Comparison of ENCODE assay signal across 1 cellular context in the genomic region with DNA sequence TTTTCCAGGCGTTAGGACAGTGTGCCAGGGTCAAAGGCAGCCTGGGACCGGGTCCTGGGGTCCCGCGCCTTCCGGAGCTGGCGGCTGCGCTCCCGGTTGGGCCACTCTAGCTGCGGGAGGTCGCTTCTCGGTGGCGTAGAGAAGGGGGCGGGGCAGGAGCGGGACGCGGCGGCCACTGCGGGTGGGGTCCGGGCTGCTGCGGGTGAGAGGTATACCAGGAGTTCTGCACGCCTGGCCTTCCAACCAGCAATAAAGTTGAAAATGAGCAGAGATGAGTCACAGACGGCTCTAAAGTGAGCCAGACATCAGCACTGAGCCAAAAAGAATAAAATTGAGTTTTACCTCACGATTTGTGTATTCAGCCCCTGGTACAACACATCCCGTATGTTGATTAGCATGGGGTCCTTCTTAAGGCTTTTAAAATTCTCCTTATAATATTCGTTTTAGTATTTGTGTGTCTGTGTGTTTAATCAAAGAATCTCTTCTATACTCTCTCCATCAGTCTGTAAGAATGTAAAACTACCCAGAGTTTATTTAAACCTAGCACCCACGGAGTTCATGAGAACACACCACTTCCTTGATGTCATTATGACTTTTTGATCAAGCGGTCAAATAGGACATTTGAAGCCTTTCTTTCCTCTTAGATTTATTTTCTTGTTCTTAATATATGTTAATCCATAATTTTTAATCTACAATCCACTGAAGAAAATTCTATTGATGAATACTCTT.
A peak's percentile ranks its signal among the peaks of the same experiment; 100 is the strongest.
TF ChIP-seq lines count a peak whose summit lies in the region.

Gene C1GALT1C1L, minus strand, starts transcription at position 108 of the 729 bp plus-strand sequence. Its CDS starts 107 bp downstream, at position 1.

TF ChIP-seq in HepG2, 621 proteins besides CTCF, POLR2A, EP300 and RAD21 (continued from another document):
- TF ChIP-seq, protein P1, sequence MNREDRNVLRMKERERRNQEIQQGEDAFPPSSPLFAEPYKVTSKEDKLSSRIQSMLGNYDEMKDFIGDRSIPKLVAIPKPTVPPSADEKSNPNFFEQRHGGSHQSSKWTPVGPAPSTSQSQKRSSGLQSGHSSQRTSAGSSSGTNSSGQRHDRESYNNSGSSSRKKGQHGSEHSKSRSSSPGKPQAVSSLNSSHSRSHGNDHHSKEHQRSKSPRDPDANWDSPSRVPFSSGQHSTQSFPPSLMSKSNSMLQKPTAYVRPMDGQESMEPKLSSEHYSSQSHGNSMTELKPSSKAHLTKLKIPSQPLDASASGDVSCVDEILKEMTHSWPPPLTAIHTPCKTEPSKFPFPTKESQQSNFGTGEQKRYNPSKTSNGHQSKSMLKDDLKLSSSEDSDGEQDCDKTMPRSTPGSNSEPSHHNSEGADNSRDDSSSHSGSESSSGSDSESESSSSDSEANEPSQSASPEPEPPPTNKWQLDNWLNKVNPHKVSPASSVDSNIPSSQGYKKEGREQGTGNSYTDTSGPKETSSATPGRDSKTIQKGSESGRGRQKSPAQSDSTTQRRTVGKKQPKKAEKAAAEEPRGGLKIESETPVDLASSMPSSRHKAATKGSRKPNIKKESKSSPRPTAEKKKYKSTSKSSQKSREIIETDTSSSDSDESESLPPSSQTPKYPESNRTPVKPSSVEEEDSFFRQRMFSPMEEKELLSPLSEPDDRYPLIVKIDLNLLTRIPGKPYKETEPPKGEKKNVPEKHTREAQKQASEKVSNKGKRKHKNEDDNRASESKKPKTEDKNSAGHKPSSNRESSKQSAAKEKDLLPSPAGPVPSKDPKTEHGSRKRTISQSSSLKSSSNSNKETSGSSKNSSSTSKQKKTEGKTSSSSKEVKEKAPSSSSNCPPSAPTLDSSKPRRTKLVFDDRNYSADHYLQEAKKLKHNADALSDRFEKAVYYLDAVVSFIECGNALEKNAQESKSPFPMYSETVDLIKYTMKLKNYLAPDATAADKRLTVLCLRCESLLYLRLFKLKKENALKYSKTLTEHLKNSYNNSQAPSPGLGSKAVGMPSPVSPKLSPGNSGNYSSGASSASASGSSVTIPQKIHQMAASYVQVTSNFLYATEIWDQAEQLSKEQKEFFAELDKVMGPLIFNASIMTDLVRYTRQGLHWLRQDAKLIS (CRISPR knock-in tag; IDR thresholded peaks at IDR 0.05), result no peak
- TF ChIP-seq, protein P2, sequence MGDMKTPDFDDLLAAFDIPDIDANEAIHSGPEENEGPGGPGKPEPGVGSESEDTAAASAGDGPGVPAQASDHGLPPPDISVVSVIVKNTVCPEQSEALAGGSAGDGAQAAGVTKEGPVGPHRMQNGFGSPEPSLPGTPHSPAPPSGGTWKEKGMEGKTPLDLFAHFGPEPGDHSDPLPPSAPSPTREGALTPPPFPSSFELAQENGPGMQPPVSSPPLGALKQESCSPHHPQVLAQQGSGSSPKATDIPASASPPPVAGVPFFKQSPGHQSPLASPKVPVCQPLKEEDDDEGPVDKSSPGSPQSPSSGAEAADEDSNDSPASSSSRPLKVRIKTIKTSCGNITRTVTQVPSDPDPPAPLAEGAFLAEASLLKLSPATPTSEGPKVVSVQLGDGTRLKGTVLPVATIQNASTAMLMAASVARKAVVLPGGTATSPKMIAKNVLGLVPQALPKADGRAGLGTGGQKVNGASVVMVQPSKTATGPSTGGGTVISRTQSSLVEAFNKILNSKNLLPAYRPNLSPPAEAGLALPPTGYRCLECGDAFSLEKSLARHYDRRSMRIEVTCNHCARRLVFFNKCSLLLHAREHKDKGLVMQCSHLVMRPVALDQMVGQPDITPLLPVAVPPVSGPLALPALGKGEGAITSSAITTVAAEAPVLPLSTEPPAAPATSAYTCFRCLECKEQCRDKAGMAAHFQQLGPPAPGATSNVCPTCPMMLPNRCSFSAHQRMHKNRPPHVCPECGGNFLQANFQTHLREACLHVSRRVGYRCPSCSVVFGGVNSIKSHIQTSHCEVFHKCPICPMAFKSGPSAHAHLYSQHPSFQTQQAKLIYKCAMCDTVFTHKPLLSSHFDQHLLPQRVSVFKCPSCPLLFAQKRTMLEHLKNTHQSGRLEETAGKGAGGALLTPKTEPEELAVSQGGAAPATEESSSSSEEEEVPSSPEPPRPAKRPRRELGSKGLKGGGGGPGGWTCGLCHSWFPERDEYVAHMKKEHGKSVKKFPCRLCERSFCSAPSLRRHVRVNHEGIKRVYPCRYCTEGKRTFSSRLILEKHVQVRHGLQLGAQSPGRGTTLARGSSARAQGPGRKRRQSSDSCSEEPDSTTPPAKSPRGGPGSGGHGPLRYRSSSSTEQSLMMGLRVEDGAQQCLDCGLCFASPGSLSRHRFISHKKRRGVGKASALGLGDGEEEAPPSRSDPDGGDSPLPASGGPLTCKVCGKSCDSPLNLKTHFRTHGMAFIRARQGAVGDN (CRISPR knock-in tag; IDR thresholded peaks at IDR 0.05), result peak; percentile 87
- TF ChIP-seq FOXA3 (CRISPR knock-in tag; IDR thresholded peaks at IDR 0.05), result peak; percentile 42
